Comparison of ENCODE assay signal across 1 cellular context in genomic region chr1:23478896-23479790, GRCh38.
A peak's percentile ranks its signal among the peaks of the same experiment; 100 is the strongest.
TF ChIP-seq lines count a peak whose summit lies in the region.

No MANE protein-coding gene starts in this region.

TF ChIP-seq in HepG2, 621 proteins besides CTCF, POLR2A, EP300 and RAD21 (continued from another document and continues in another):
- TF ChIP-seq ZMAT5 (CRISPR knock-in tag; IDR thresholded peaks at IDR 0.05; ENCODE audit: borderline replicate concordance, low read depth) (no peak), ZNF432 (CRISPR knock-in tag; IDR thresholded peaks at IDR 0.05; ENCODE audit: borderline replicate concordance) (no peak), ZNF160 (CRISPR knock-in tag; IDR thresholded peaks at IDR 0.05) (no peak), SP1 (IDR thresholded peaks at IDR 0.05) (no peak), SP1 (CRISPR knock-in tag; IDR thresholded peaks at IDR 0.05) (0 out of 2 replicates have a peak, but pooled peaks have one; percentile 4), MIER3 (CRISPR knock-in tag; IDR thresholded peaks at IDR 0.05; ENCODE audit: borderline replicate concordance) (peak; percentile 75; the same call in 1 of the 2 replicates), PCBP1 (IDR thresholded peaks at IDR 0.05; ENCODE audit: borderline replicate concordance, low read depth, low read length) (no peak), PATZ1 (CRISPR knock-in tag; IDR thresholded peaks at IDR 0.05) (peak; percentile 91), FOXA3 (CRISPR knock-in tag; IDR thresholded peaks at IDR 0.05) (peak; percentile 94), SRSF1 (optimal IDR thresholded peaks at IDR 0.05; ENCODE audit: low read depth, low read length) (no peak), AHR (CRISPR knock-in tag; IDR thresholded peaks at IDR 0.05) (no peak), MLX (CRISPR knock-in tag; IDR thresholded peaks at IDR 0.05) (peak; percentile 42; the same call in 1 of the 2 replicates), ZNF572 (CRISPR knock-in tag; IDR thresholded peaks at IDR 0.05) (peak; percentile 22; the same call in 1 of the 2 replicates), ZNF274 (CRISPR knock-in tag; IDR thresholded peaks at IDR 0.05) (0 out of 2 replicates have a peak, but pooled peaks have one; percentile 27), ZFP37 (CRISPR knock-in tag; IDR thresholded peaks at IDR 0.05; ENCODE audit: borderline replicate concordance) (no peak), SIN3B (IDR thresholded peaks at IDR 0.05; ENCODE audit: low read length) (no peak), ZNF574 (CRISPR knock-in tag; IDR thresholded peaks at IDR 0.05) (peak; percentile 59; the same call in 1 of the 2 replicates), TEAD2 (CRISPR knock-in tag; IDR thresholded peaks at IDR 0.05) (no peak), ZFP1 (CRISPR knock-in tag; IDR thresholded peaks at IDR 0.05) (0 out of 2 replicates have a peak, but pooled peaks have one; percentile 70), PHF5A (CRISPR knock-in tag; IDR thresholded peaks at IDR 0.05; ENCODE audit: low read depth, unreplicated experiment) (no peak), ZNF121 (CRISPR knock-in tag; IDR thresholded peaks at IDR 0.05) (peak; percentile 26; the same call in 1 of the 2 replicates), ZNF512B (CRISPR knock-in tag; IDR thresholded peaks at IDR 0.05; ENCODE audit: borderline replicate concordance) (no peak), GATAD2A (CRISPR knock-in tag; IDR thresholded peaks at IDR 0.05) (peak; percentile 90)
- TF ChIP-seq, protein P1, sequence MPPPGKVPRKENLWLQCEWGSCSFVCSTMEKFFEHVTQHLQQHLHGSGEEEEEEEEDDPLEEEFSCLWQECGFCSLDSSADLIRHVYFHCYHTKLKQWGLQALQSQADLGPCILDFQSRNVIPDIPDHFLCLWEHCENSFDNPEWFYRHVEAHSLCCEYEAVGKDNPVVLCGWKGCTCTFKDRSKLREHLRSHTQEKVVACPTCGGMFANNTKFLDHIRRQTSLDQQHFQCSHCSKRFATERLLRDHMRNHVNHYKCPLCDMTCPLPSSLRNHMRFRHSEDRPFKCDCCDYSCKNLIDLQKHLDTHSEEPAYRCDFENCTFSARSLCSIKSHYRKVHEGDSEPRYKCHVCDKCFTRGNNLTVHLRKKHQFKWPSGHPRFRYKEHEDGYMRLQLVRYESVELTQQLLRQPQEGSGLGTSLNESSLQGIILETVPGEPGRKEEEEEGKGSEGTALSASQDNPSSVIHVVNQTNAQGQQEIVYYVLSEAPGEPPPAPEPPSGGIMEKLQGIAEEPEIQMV (CRISPR knock-in tag; IDR thresholded peaks at IDR 0.05; ENCODE audit: low read depth) = no peak
- TF ChIP-seq, protein P2, sequence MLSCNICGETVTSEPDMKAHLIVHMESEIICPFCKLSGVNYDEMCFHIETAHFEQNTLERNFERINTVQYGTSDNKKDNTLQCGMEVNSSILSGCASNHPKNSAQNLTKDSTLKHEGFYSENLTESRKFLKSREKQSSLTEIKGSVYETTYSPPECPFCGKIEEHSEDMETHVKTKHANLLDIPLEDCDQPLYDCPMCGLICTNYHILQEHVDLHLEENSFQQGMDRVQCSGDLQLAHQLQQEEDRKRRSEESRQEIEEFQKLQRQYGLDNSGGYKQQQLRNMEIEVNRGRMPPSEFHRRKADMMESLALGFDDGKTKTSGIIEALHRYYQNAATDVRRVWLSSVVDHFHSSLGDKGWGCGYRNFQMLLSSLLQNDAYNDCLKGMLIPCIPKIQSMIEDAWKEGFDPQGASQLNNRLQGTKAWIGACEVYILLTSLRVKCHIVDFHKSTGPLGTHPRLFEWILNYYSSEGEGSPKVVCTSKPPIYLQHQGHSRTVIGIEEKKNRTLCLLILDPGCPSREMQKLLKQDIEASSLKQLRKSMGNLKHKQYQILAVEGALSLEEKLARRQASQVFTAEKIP (CRISPR knock-in tag; IDR thresholded peaks at IDR 0.05; ENCODE audit: borderline replicate concordance) = no peak
- TF ChIP-seq, protein P3, sequence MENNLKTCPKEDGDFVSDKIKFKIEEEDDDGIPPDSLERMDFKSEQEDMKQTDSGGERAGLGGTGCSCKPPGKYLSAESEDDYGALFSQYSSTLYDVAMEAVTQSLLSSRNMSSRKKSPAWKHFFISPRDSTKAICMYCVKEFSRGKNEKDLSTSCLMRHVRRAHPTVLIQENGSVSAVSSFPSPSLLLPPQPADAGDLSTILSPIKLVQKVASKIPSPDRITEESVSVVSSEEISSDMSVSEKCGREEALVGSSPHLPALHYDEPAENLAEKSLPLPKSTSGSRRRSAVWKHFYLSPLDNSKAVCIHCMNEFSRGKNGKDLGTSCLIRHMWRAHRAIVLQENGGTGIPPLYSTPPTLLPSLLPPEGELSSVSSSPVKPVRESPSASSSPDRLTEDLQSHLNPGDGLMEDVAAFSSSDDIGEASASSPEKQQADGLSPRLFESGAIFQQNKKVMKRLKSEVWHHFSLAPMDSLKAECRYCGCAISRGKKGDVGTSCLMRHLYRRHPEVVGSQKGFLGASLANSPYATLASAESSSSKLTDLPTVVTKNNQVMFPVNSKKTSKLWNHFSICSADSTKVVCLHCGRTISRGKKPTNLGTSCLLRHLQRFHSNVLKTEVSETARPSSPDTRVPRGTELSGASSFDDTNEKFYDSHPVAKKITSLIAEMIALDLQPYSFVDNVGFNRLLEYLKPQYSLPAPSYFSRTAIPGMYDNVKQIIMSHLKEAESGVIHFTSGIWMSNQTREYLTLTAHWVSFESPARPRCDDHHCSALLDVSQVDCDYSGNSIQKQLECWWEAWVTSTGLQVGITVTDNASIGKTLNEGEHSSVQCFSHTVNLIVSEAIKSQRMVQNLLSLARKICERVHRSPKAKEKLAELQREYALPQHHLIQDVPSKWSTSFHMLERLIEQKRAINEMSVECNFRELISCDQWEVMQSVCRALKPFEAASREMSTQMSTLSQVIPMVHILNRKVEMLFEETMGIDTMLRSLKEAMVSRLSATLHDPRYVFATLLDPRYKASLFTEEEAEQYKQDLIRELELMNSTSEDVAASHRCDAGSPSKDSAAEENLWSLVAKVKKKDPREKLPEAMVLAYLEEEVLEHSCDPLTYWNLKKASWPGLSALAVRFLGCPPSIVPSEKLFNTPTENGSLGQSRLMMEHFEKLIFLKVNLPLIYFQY (CRISPR knock-in tag; IDR thresholded peaks at IDR 0.05; ENCODE audit: borderline replicate concordance) = peak; percentile 100
- TF ChIP-seq, protein P4, sequence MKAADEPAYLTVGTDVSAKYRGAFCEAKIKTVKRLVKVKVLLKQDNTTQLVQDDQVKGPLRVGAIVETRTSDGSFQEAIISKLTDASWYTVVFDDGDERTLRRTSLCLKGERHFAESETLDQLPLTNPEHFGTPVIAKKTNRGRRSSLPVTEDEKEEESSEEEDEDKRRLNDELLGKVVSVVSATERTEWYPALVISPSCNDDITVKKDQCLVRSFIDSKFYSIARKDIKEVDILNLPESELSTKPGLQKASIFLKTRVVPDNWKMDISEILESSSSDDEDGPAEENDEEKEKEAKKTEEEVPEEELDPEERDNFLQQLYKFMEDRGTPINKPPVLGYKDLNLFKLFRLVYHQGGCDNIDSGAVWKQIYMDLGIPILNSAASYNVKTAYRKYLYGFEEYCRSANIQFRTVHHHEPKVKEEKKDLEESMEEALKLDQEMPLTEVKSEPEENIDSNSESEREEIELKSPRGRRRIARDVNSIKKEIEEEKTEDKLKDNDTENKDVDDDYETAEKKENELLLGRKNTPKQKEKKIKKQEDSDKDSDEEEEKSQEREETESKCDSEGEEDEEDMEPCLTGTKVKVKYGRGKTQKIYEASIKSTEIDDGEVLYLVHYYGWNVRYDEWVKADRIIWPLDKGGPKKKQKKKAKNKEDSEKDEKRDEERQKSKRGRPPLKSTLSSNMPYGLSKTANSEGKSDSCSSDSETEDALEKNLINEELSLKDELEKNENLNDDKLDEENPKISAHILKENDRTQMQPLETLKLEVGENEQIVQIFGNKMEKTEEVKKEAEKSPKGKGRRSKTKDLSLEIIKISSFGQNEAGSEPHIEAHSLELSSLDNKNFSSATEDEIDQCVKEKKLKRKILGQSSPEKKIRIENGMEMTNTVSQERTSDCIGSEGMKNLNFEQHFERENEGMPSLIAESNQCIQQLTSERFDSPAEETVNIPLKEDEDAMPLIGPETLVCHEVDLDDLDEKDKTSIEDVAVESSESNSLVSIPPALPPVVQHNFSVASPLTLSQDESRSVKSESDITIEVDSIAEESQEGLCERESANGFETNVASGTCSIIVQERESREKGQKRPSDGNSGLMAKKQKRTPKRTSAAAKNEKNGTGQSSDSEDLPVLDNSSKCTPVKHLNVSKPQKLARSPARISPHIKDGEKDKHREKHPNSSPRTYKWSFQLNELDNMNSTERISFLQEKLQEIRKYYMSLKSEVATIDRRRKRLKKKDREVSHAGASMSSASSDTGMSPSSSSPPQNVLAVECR (CRISPR knock-in tag; IDR thresholded peaks at IDR 0.05; ENCODE audit: borderline replicate concordance) = peak; percentile 81; the same call in 1 of the 2 replicates
- TF ChIP-seq, protein P5, sequence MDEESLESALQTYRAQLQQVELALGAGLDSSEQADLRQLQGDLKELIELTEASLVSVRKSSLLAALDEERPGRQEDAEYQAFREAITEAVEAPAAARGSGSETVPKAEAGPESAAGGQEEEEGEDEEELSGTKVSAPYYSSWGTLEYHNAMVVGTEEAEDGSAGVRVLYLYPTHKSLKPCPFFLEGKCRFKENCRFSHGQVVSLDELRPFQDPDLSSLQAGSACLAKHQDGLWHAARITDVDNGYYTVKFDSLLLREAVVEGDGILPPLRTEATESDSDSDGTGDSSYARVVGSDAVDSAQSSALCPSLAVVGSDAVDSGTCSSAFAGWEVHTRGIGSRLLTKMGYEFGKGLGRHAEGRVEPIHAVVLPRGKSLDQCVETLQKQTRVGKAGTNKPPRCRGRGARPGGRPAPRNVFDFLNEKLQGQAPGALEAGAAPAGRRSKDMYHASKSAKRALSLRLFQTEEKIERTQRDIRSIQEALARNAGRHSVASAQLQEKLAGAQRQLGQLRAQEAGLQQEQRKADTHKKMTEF (CRISPR knock-in tag; IDR thresholded peaks at IDR 0.05) = peak; percentile 83
- TF ChIP-seq, protein P6, sequence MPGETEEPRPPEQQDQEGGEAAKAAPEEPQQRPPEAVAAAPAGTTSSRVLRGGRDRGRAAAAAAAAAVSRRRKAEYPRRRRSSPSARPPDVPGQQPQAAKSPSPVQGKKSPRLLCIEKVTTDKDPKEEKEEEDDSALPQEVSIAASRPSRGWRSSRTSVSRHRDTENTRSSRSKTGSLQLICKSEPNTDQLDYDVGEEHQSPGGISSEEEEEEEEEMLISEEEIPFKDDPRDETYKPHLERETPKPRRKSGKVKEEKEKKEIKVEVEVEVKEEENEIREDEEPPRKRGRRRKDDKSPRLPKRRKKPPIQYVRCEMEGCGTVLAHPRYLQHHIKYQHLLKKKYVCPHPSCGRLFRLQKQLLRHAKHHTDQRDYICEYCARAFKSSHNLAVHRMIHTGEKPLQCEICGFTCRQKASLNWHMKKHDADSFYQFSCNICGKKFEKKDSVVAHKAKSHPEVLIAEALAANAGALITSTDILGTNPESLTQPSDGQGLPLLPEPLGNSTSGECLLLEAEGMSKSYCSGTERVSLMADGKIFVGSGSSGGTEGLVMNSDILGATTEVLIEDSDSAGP (CRISPR knock-in tag; IDR thresholded peaks at IDR 0.05; ENCODE audit: borderline replicate concordance) = peak; percentile 41; the same call in 1 of the 2 replicates
